ENCODE assay signal across 1 cellular context in genomic region chr2:101515512-101515911, GRCh38.
A peak's percentile ranks its signal among the peaks of the same experiment; 100 is the strongest.
TF ChIP-seq lines count a peak whose summit lies in the region.

No MANE protein-coding gene starts in this region.

TF ChIP-seq in endothelial cell of umbilical vein, 7 proteins besides CTCF, POLR2A, EP300 and RAD21:
- TF ChIP-seq POLR2AphosphoS5 (IDR thresholded peaks at IDR 0.05; ENCODE audit: insufficient read depth, low read depth, low read length) (peak; percentile 50), FOS (IDR thresholded peaks at IDR 0.05; ENCODE audit: borderline replicate concordance, insufficient read depth, low read length) (peak; percentile 44), MYC (IDR thresholded peaks at IDR 0.05; ENCODE audit: low read depth, low read length) (no peak), GATA2 (IDR thresholded peaks at IDR 0.05; ENCODE audit: insufficient read depth, insufficient read length, low read depth, low read length) (peak; percentile 13)
